Comparison of ENCODE assay signal across 2 cellular contexts in genomic region chr16:979859-980594, GRCh38.
TF ChIP-seq lines count a peak whose summit lies in the region.

No MANE protein-coding gene starts in this region.

TF ChIP-seq in HCT116, 20 proteins besides CTCF, POLR2A, EP300 and RAD21:
- TF ChIP-seq CBX3 (IDR thresholded peaks at IDR 0.05; ENCODE audit: low read depth), result no peak
- TF ChIP-seq EGR1 (IDR thresholded peaks at IDR 0.05; ENCODE audit: low read depth), result no peak
- TF ChIP-seq POLR2AphosphoS5 (IDR thresholded peaks at IDR 0.05; ENCODE audit: low read depth, low read length), result no peak
- no peak for TF ChIP-seq CEBPB (IDR thresholded peaks at IDR 0.05; ENCODE audit: low read depth)
- no peak for TF ChIP-seq EZH2phosphoT487 (IDR thresholded peaks at IDR 0.05; ENCODE audit: borderline replicate concordance)

TF ChIP-seq in K562, 482 proteins besides CTCF, POLR2A, EP300 and RAD21:
- TF ChIP-seq ZBTB33 (CRISPR knock-in tag; IDR thresholded peaks at IDR 0.05) (peak; percentile 43; the same call in 1 of the 2 replicates), GATAD2A (IDR thresholded peaks at IDR 0.05) (no peak), ZNF79 (CRISPR knock-in tag; IDR thresholded peaks at IDR 0.05; ENCODE audit: low read depth) (no peak), ZNF23 (CRISPR knock-in tag; IDR thresholded peaks at IDR 0.05) (no peak), NR2F6 (CRISPR knock-in tag; IDR thresholded peaks at IDR 0.05) (no peak), HDAC2 (IDR thresholded peaks at IDR 0.05) (no peak), POLR2G (IDR thresholded peaks at IDR 0.05; ENCODE audit: low read depth, low read length) (no peak), GABPA (tag; conservative IDR thresholded peaks at IDR 0.05; ENCODE audit: low read depth) (no peak), HMBOX1 (IDR thresholded peaks at IDR 0.05) (no peak), CUX1 (CRISPR knock-in tag; IDR thresholded peaks at IDR 0.05) (no peak), UBTF (IDR thresholded peaks at IDR 0.05; ENCODE audit: borderline replicate concordance in 1 of 2, low read depth in 2 of 2, low read length in 2 of 2) (0 out of 4 replicates have a peak, but pooled peaks of 1 of the 2 experiments have one; percentile 39), ZNF75A (CRISPR knock-in tag; IDR thresholded peaks at IDR 0.05) (no peak), ZNF830 (CRISPR knock-in tag; IDR thresholded peaks at IDR 0.05) (no peak), HNRNPLL (IDR thresholded peaks at IDR 0.05; ENCODE audit: low read depth, low read length, poor library complexity, severe bottlenecking) (no peak), GTF2F1 (IDR thresholded peaks at IDR 0.05; ENCODE audit: low read depth, low read length) (no peak), ZNF512 (tag; IDR thresholded peaks at IDR 0.05) (no peak)
